Comparison of ENCODE assay signal across 30 cellular contexts in the genomic region with DNA sequence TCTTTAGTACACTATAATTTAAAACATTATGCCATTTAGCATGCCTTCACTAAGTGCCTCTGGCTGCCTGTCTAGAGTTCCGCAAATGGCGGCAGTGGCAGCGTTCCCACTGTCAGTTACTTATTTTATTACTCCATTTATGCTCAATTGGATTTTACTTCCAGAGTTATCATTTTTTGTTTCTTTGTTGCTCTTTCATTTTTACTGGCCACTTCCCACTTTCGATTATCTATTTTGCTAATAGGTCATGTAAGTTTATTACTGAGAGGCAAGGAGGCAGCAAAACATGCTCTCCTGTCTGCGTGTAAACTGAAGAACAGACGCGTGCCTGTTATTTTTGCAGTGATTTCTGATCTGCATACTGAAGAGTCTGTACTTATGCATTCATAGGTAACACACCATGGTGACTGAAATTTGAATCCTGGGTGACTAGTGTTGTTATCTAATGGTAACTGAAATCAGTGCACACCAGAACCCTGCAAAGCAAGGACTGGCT. TPM values are rescaled to one million over a fixed set of nuclear protein-coding genes. Genes with fewer than 3 reads are reported as not detected.
A peak's percentile ranks its signal among the peaks of the same experiment; 100 is the strongest.
DNase-seq lines count a peak whose midpoint lies in the region; ATAC-seq and TF ChIP-seq lines count a peak whose summit lies in the region.
"Had no signal": no experiment of that assay in that cellular context is flagged by ENCODE, and none has a peak within 500 bp of the region (broad histone marks: within the 10 kb centered on the region; RNA-seq: fewer than 3 reads in every experiment).

No MANE protein-coding gene starts in this region.

- POLR2A ChIA-PET in PC-9 (lab: Charles Lee; ENCODE audit: unreplicated experiment), result no interaction called here

- no peak overlapping the region for H3K27ac ChIP-seq in PC-9
- H3K27ac ChIP-seq: brain microvascular endothelial cell, heart right ventricle, right atrium auricular region, upper lobe of left lung had no signal

- no peaks in the 10 kb centered on the region for H3K79me2 ChIP-seq in PC-9 (ENCODE audit: low read depth)

- DNase-seq in BE2C (no peak), GM12865 (ENCODE audit: low read depth) (peak; percentile 24), NCI-H2227 treated with DMSO at 0.1 percent for 48 hours (lab: John Stamatoyannopoulos, UW) (peak; percentile 41), memory B cell (ENCODE audit: low spot score in 2 of 2) (no peak), SKM-1 (lab: John Stamatoyannopoulos, UW; ENCODE audit: unreplicated experiment) (no peak), kidney glomerular epithelial cell (lab: John Stamatoyannopoulos, UW) (no peak), PC-9 (no peak)
- DNase-seq: ACHN; activated CD4-positive, alpha-beta T cell treated with anti-CD3 and anti-CD28 coated beads for 4 hours; activated naive CD4-positive, alpha-beta T cell treated with anti-CD3 and anti-CD28 coated beads, Interleukin-2, amount 10 ng/mL, durations not matched to agents 7 days and 5 days; amniotic stem cell; brain microvascular endothelial cell; heart right ventricle; Kasumi-1; kidney; midbrain; naive B cell; NCI-H1417 treated with DMSO at 0.1 percent for 48 hours; NCI-H2171; NCI-H510A treated with DMSO at 0.1 percent for 48 hours; PC-3; posterior cingulate gyrus; stimulated activated CD8-positive, alpha-beta memory T cell treated with anti-CD3 and anti-CD28 coated beads, Interleukin-4, amount 100 ng/mL, for 48 hours; T-helper 9 cell; upper lobe of left lung had no signal

- H3K27me3 ChIP-seq in BE2C (no peaks in the 10 kb centered on the region), PC-9 (ENCODE audit: insufficient read depth, low read depth) (no peaks in the 10 kb centered on the region)
- H3K27me3 ChIP-seq: brain microvascular endothelial cell, heart right ventricle, right atrium auricular region, upper lobe of left lung had no signal

- peak overlapping the region; percentile 26 for H3K27ac Mint-ChIP-seq in memory B cell
- H3K27ac Mint-ChIP-seq: activated naive CD4-positive, alpha-beta T cell treated with anti-CD3 and anti-CD28 coated beads, Interleukin-2, amount 10 ng/mL, durations not matched to agents 7 days and 5 days; activated T-helper 17 cell treated with anti-CD3 and anti-CD28 coated beads, Interleukin-2, amount 50 U/mL, for 72 hours had no signal

- H3F3A ChIP-seq in PC-9 (ENCODE audit: insufficient read depth, low read depth), result no peaks in the 10 kb centered on the region

- CTCF ChIA-PET in PC-9 (lab: Charles Lee), result interaction anchor here (0.6 kb wide), 2 partner anchors 16 to 189 kb away, joined by 3 to 6 read pairs; no protein-coding TSS in a partner anchor

- peak overlapping the region; percentile 2 for H3K4me3 Mint-ChIP-seq in memory B cell
- H3K4me3 Mint-ChIP-seq: activated naive CD4-positive, alpha-beta T cell treated with anti-CD3 and anti-CD28 coated beads, Interleukin-2, amount 10 ng/mL, durations not matched to agents 7 days and 5 days; activated T-helper 17 cell treated with anti-CD3 and anti-CD28 coated beads, Interleukin-2, amount 50 U/mL, for 72 hours had no signal

- H4K20me1 ChIP-seq in PC-9 (ENCODE audit: insufficient read depth), result no peaks in the 10 kb centered on the region

- no peaks in the 10 kb centered on the region for H3K9me3 ChIP-seq in BE2C
- H3K9me3 ChIP-seq in PC-9 (ENCODE audit: insufficient read depth, low read depth), result no peaks in the 10 kb centered on the region
- H3K9me3 ChIP-seq: heart right ventricle, right atrium auricular region, upper lobe of left lung had no signal

- H2AFZ ChIP-seq in PC-9, result no peak overlapping the region

- intact Hi-C loops in PC-9 (cut with micrococcal nuclease; ENCODE audit: unreplicated experiment), result no loop called here

- H3K9me2 ChIP-seq in PC-9 (ENCODE audit: insufficient read depth), result no peaks in the 10 kb centered on the region

- no peak for TF ChIP-seq CTCF in BE2C (IDR thresholded peaks at IDR 0.05; ENCODE audit: low read depth, low read length)
- TF ChIP-seq CTCF in GM12865 (IDR thresholded peaks at IDR 0.05; ENCODE audit: insufficient read depth, low read depth, low read length, missing control alignments), result no peak
- no peak for TF ChIP-seq CTCF in PC-9 (conservative IDR thresholded peaks at IDR 0.05)

- peaks cover 9% of the 10 kb centered on the region for H3K36me3 Mint-ChIP-seq in memory B cell

- H3K9me3 Mint-ChIP-seq in memory B cell, result no peaks in the 10 kb centered on the region
- H3K9me3 Mint-ChIP-seq: activated naive CD4-positive, alpha-beta T cell treated with anti-CD3 and anti-CD28 coated beads, Interleukin-2, amount 10 ng/mL, durations not matched to agents 7 days and 5 days; activated T-helper 17 cell treated with anti-CD3 and anti-CD28 coated beads, Interleukin-2, amount 50 U/mL, for 72 hours; naive B cell had no signal

- ATAC-seq in memory B cell (ENCODE audit: low read depth) (peak; percentile 63), HG02623 (IDR thresholded peaks at IDR 0.05; ENCODE audit: unreplicated experiment) (no peak)
- ATAC-seq: activated T-helper 17 cell treated with anti-CD3 and anti-CD28 coated beads, Interleukin-2, amount 50 U/mL, for 72 hours; esophagus mucosa; PC-3; Right ventricle myocardium inferior had no signal

- no TSS peak for BruUV-seq in PC-9 (replicated peaks; lab: Mats Ljungman, UMichigan)

- peaks cover 8% of the 10 kb centered on the region; the same call in 1 of the 2 replicates for H3K4me1 ChIP-seq in BE2C
- no peaks in the 10 kb centered on the region for H3K4me1 ChIP-seq in PC-9 (replicated peaks; ENCODE audit: insufficient read depth)

- H3K27me3 Mint-ChIP-seq in memory B cell, result no peaks in the 10 kb centered on the region
- H3K27me3 Mint-ChIP-seq: activated naive CD4-positive, alpha-beta T cell treated with anti-CD3 and anti-CD28 coated beads, Interleukin-2, amount 10 ng/mL, durations not matched to agents 7 days and 5 days; activated T-helper 17 cell treated with anti-CD3 and anti-CD28 coated beads, Interleukin-2, amount 50 U/mL, for 72 hours; naive B cell had no signal

- H3K4me3 ChIP-seq in BE2C (ENCODE audit: low read depth, low read length) (peak overlapping the region; percentile 33), GM12865 (ENCODE audit: low read depth, low read length) (no peak overlapping the region), PC-9 (no peak overlapping the region)
- H3K4me3 ChIP-seq: heart right ventricle, right atrium auricular region, upper lobe of left lung had no signal

- H3K36me3 ChIP-seq in BE2C, result no peaks in the 10 kb centered on the region
- no peaks in the 10 kb centered on the region for H3K36me3 ChIP-seq in PC-9 (ENCODE audit: low read depth)
- H3K36me3 ChIP-seq: brain microvascular endothelial cell, right atrium auricular region, upper lobe of left lung had no signal

- H3K4me2 ChIP-seq in PC-9, result no peak overlapping the region

- peaks cover 44% of the 10 kb centered on the region for H3K4me1 Mint-ChIP-seq in memory B cell

RNA-seq across cellular contexts. Expression of gene KDM7A, which starts 23.1 kb away (rescaled TPM):
- polyA plus RNA-seq in BE2C (2012; ENCODE audit: insufficient read depth, insufficient read length, low read depth), result 10.9 TPM
- total RNA-seq in PC-9 (2021), result 1.5 and 1.8 TPM in 2 replicates

Comparison
In these comparisons a context has a peak if more than half of its experiments do, and no peak if none do; other contexts are left out.
1. DNase-seq: peak in GM12865 (single experiment) and NCI-H2227 treated with DMSO at 0.1 percent for 48 hours (single experiment); none in BE2C (single experiment), memory B cell (0 of 2), SKM-1 (single experiment), kidney glomerular epithelial cell (single experiment) and PC-9 (0 of 2).